Comparison of ENCODE assay signal across 29 cellular contexts in genomic region chr16:35732046-35732810, GRCh38.
"Had no signal": no experiment of that assay in that cellular context is flagged by ENCODE, and none has a peak within 500 bp of the region (broad histone marks: within the 10 kb centered on the region; RNA-seq: fewer than 3 reads in every experiment).

No MANE protein-coding gene starts in this region.

- H3K4me1 ChIP-seq: esophagus squamous epithelium, gastroesophageal sphincter had no signal

- H3K27me3 Mint-ChIP-seq: activated B cell treated with CpG ODN at 0.5 μM for 24 hours; activated CD8-positive, alpha-beta T cell treated with anti-CD3 and anti-CD28 coated beads for 36 hours; activated naive CD8-positive, alpha-beta T cell; activated T-helper 17 cell treated with anti-CD3 and anti-CD28 coated beads, Interleukin-2, amount 50 U/mL, for 72 hours; central memory CD8-positive, alpha-beta T cell; effector memory CD8-positive, alpha-beta T cell; T-helper 17 cell had no signal

- H3K27ac Mint-ChIP-seq: activated B cell treated with CpG ODN at 0.5 μM for 24 hours; activated CD8-positive, alpha-beta T cell treated with anti-CD3 and anti-CD28 coated beads for 36 hours; activated naive CD8-positive, alpha-beta T cell; activated T-helper 17 cell treated with anti-CD3 and anti-CD28 coated beads, Interleukin-2, amount 50 U/mL, for 72 hours; effector memory CD8-positive, alpha-beta T cell; T-helper 17 cell; T-helper 2 cell treated with Interferon-gamma antibody and Interleukin-4, amounts not matched to agents 5 μg/mL and 100 μg/mL, for 36 hours had no signal

- H3K4me3 Mint-ChIP-seq: activated B cell treated with CpG ODN at 0.5 μM for 24 hours; activated CD8-positive, alpha-beta T cell treated with anti-CD3 and anti-CD28 coated beads for 36 hours; activated naive CD8-positive, alpha-beta T cell; activated T-cell treated with anti-CD3 and anti-CD28 coated beads, Interleukin-2, amount 50 U/mL, for 4 hours; activated T-helper 17 cell treated with anti-CD3 and anti-CD28 coated beads, Interleukin-2, amount 50 U/mL, for 72 hours; central memory CD8-positive, alpha-beta T cell; effector memory CD8-positive, alpha-beta T cell; T-helper 17 cell; T-helper 2 cell treated with Interferon-gamma antibody and Interleukin-4, amounts not matched to agents 5 μg/mL and 100 μg/mL, for 36 hours had no signal

- DNase-seq: activated B cell treated with CpG ODN at 0.5 μM for 24 hours; activated CD4-positive, alpha-beta T cell treated with anti-CD3 and anti-CD28 coated beads for 48 hours; activated CD4-positive, alpha-beta T cell treated with anti-CD3 and anti-CD28 coated beads, Interleukin-2, amount 50 U/mL, for 1 hour; activated CD4-positive, alpha-beta T cell treated with anti-CD3 and anti-CD28 coated beads, Interleukin-2, amount 50 U/mL, for 48 hours; activated CD8-positive, alpha-beta T cell treated with anti-CD3 and anti-CD28 coated beads for 36 hours; activated effector memory CD4-positive, alpha-beta T cell treated with Interleukin-2 at 50 U/mL for 16 hours; activated gamma-delta T cell treated with Interleukin-2 at 50 U/mL for 16 hours; activated naive CD4-positive, alpha-beta T cell treated with anti-CD3 and anti-CD28 coated beads, Interleukin-2, amount 50 U/mL, for 16 hours; activated naive CD4-positive, alpha-beta T cell treated with Interleukin-2 at 50 U/mL for 16 hours; activated T-cell treated with anti-CD3 and anti-CD28 coated beads, Interleukin-2, amount 50 U/mL, for 4 hours; amniotic stem cell; anterior cingulate cortex; brain microvascular endothelial cell; cortex of kidney; dermis blood vessel endothelial cell; effector CD4-positive, alpha-beta T cell; effector memory CD8-positive, alpha-beta T cell; erythroblast; esophagus squamous epithelium; foreskin melanocyte; T-helper 1 cell; T-helper 17 cell; T1000; WERI-Rb-1 had no signal

- H3K36me3 ChIP-seq: brain microvascular endothelial cell, esophagus squamous epithelium, gastroesophageal sphincter, WERI-Rb-1 had no signal

- H3K4me3 ChIP-seq: esophagus squamous epithelium, gastroesophageal sphincter had no signal

- H3K27me3 ChIP-seq: brain microvascular endothelial cell, esophagus squamous epithelium, gastroesophageal sphincter had no signal

- H3K27ac ChIP-seq: brain microvascular endothelial cell, esophagus squamous epithelium, gastroesophageal sphincter, WERI-Rb-1 had no signal

- H3K4me1 Mint-ChIP-seq: activated B cell treated with CpG ODN at 0.5 μM for 24 hours; activated T-helper 17 cell treated with anti-CD3 and anti-CD28 coated beads, Interleukin-2, amount 50 U/mL, for 72 hours; central memory CD8-positive, alpha-beta T cell; T-helper 17 cell had no signal

- H3K36me3 Mint-ChIP-seq: activated naive CD8-positive, alpha-beta T cell had no signal
